In the genomic region with DNA sequence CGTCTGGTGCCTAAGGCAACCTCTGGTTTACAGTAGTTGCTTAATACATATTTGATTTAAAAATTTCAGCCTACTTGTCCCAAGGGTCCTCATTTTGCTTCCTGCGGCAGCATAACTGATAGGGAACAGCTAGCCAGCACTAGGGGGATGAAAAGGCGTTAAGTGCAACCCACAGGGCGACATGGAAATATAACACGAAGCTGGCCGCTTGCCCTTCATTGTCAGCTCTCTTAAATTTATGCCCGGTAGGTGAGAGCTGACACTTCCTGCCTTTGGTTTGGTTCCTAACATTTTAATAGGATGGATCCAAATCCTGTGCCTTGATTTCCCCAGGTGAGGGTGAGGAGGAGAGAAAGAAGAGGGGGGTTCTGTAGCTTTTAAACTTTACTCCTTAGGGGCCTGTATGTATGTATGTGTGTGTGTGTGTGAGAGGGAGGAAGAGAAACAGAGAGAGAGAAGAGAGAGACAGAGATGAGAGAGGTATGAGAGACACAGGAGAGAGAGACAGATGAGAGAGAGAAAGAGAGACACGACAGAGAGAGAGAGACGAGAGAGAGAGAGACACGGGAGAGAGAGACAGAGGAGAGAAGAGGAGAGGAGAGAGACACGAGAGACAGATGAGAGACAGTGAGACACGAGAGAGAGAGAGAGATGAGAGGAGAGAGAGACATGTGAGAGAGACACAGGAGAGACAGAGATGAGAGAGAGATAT, we compare ENCODE assay signal across 10 cellular contexts. TPM values are rescaled to one million over a fixed set of nuclear protein-coding genes. Genes with fewer than 3 reads are reported as not detected.
A peak's percentile ranks its signal among the peaks of the same experiment; 100 is the strongest.
DNase-seq lines count a peak whose midpoint lies in the region; ATAC-seq and TF ChIP-seq lines count a peak whose summit lies in the region.
"Had no signal": no experiment of that assay in that cellular context is flagged by ENCODE, and none has a peak within 500 bp of the region (broad histone marks: within the 10 kb centered on the region; RNA-seq: fewer than 3 reads in every experiment).

No MANE protein-coding gene starts in this region.

- ATAC-seq in left cardiac atrium (no peak), activated B cell treated with CpG ODN at 0.5 μM for 24 hours (ENCODE audit: low read depth) (no peak), GM21515 (IDR thresholded peaks at IDR 0.05; ENCODE audit: unreplicated experiment) (no peak), GM21576 (IDR thresholded peaks at IDR 0.05; ENCODE audit: unreplicated experiment) (no peak)
- no peak for ATAC-seq in stimulated activated naive CD8-positive, alpha-beta T cell treated with anti-CD3 and anti-CD28 coated beads, Interleukin-15, amount 100 ng/mL, for 72 hours
- ATAC-seq: HCT116 had no signal

- TF ChIP-seq CTCF in left ventricle myocardium inferior (IDR thresholded peaks at IDR 0.05; ENCODE audit: borderline replicate concordance), result no peak
- no peak for TF ChIP-seq CTCF in activated B cell treated with CpG ODN at 0.5 μM for 24 hours (IDR thresholded peaks at IDR 0.05)
- TF ChIP-seq CTCF in glutamatergic neuron (IDR thresholded peaks at IDR 0.05; ENCODE audit: partially characterized antibody, unreplicated experiment), result no peak

- no peak for DNase-seq in left ventricle myocardium inferior
- DNase-seq in left cardiac atrium, result no peak
- DNase-seq in activated B cell treated with CpG ODN at 0.5 μM for 24 hours, result no peak
- no peak for DNase-seq in glutamatergic neuron
- DNase-seq in stimulated activated naive CD8-positive, alpha-beta T cell treated with anti-CD3 and anti-CD28 coated beads, Interleukin-15, amount 100 ng/mL, for 72 hours, result no peak
- no peak for DNase-seq in NCI-H1105 (lab: John Stamatoyannopoulos, UW)

- no peaks in the 10 kb centered on the region for H3K9me3 ChIP-seq in left ventricle myocardium inferior (replicated peaks)

- intact Hi-C loops in left ventricle myocardium inferior (cut with micrococcal nuclease) (no loop called here), left cardiac atrium (cut with DNase I) (no loop called here), activated B cell treated with CpG ODN at 0.5 μM for 24 hours (cut with micrococcal nuclease) (no loop called here)

- peaks cover 36% of the 10 kb centered on the region for H3K27me3 ChIP-seq in left ventricle myocardium inferior (ENCODE audit: low read depth)

- H3K27me3 Mint-ChIP-seq in activated B cell treated with CpG ODN at 0.5 μM for 24 hours, result peaks cover 46% of the 10 kb centered on the region
- peaks cover 14% of the 10 kb centered on the region for H3K27me3 Mint-ChIP-seq in glutamatergic neuron (ENCODE audit: unreplicated experiment)
- H3K27me3 Mint-ChIP-seq in stimulated activated naive CD8-positive, alpha-beta T cell treated with anti-CD3 and anti-CD28 coated beads, Interleukin-15, amount 100 ng/mL, for 72 hours, result peaks cover 41% of the 10 kb centered on the region

- H3K4me1 ChIP-seq in left ventricle myocardium inferior, result peaks cover 28% of the 10 kb centered on the region

- H3K9me3 Mint-ChIP-seq in activated B cell treated with CpG ODN at 0.5 μM for 24 hours (peaks cover 3% of the 10 kb centered on the region), glutamatergic neuron (ENCODE audit: unreplicated experiment) (peaks cover 7% of the 10 kb centered on the region)
- peaks cover 5 to 7% of the 10 kb centered on the region in 2 donors for H3K9me3 Mint-ChIP-seq in stimulated activated naive CD8-positive, alpha-beta T cell treated with anti-CD3 and anti-CD28 coated beads, Interleukin-15, amount 100 ng/mL, for 72 hours

- CTCF ChIA-PET in activated B cell treated with CpG ODN at 0.5 μM for 24 hours (lab: Charles Lee), result no interaction called here

- POLR2A ChIA-PET in activated B cell treated with CpG ODN at 0.5 μM for 24 hours (lab: Charles Lee), result no interaction called here

- H3K36me3 Mint-ChIP-seq in activated B cell treated with CpG ODN at 0.5 μM for 24 hours (ENCODE audit: low read depth) (no peaks in the 10 kb centered on the region), glutamatergic neuron (ENCODE audit: unreplicated experiment) (peaks cover 7% of the 10 kb centered on the region)

- no peaks in the 10 kb centered on the region for H3K36me3 ChIP-seq in left ventricle myocardium inferior

- H3K4me3 Mint-ChIP-seq in activated B cell treated with CpG ODN at 0.5 μM for 24 hours, result peak overlapping the region; percentile 66
- peak overlapping the region; percentile 88 for H3K4me3 Mint-ChIP-seq in glutamatergic neuron (ENCODE audit: unreplicated experiment)
- peak overlapping the region; percentile 63 to 77 for H3K4me3 Mint-ChIP-seq in stimulated activated naive CD8-positive, alpha-beta T cell treated with anti-CD3 and anti-CD28 coated beads, Interleukin-15, amount 100 ng/mL, for 72 hours

- peak overlapping the region; percentile 94 for H3K27ac ChIP-seq in left ventricle myocardium inferior (replicated peaks)
- H3K27ac ChIP-seq: skin epidermis had no signal

- peak overlapping the region; percentile 77 for H3K4me3 ChIP-seq in left ventricle myocardium inferior

- H3K27ac Mint-ChIP-seq in activated B cell treated with CpG ODN at 0.5 μM for 24 hours (no peak overlapping the region), glutamatergic neuron (ENCODE audit: unreplicated experiment) (peak overlapping the region; percentile 40)
- no peak overlapping the region for H3K27ac Mint-ChIP-seq in stimulated activated naive CD8-positive, alpha-beta T cell treated with anti-CD3 and anti-CD28 coated beads, Interleukin-15, amount 100 ng/mL, for 72 hours

- peaks cover 19% of the 10 kb centered on the region for H3K4me1 Mint-ChIP-seq in activated B cell treated with CpG ODN at 0.5 μM for 24 hours
- peaks cover 4% of the 10 kb centered on the region for H3K4me1 Mint-ChIP-seq in glutamatergic neuron (ENCODE audit: low read depth, unreplicated experiment)
- H3K4me1 Mint-ChIP-seq in stimulated activated naive CD8-positive, alpha-beta T cell treated with anti-CD3 and anti-CD28 coated beads, Interleukin-15, amount 100 ng/mL, for 72 hours, result peaks cover 15% of the 10 kb centered on the region

RNA-seq across cellular contexts. Expression of a gene that starts 0.9 kb away (rescaled TPM):
- total RNA-seq in left ventricle myocardium inferior, result 2,454 TPM
- total RNA-seq in left cardiac atrium, result 1,000 to 10,000 TPM; 1,411 to 1,679 TPM
- not detected in 2 replicates for total RNA-seq in activated B cell treated with CpG ODN at 0.5 μM for 24 hours
- 2.7 TPM for total RNA-seq in glutamatergic neuron (ENCODE audit: unreplicated experiment)

Comparison
In these comparisons a context has a peak if more than half of its experiments do, and no peak if none do; other contexts are left out.
1. RNA of a gene that starts 0.9 kb away (total RNA-seq): 2,454 TPM in left ventricle myocardium inferior (single experiment) and 1,411 to 1,679 TPM in left cardiac atrium; 2.7 TPM in glutamatergic neuron (single experiment) and not detected in activated B cell treated with CpG ODN at 0.5 μM for 24 hours; every median in the first group is over 100 times any median in the second.
2. Peak in every context shown above with its lines, with median percentiles within 50 percentile points of each other: H3K4me3 Mint-ChIP-seq.